ENCODE assay signal across 8 cellular contexts in the genomic region with DNA sequence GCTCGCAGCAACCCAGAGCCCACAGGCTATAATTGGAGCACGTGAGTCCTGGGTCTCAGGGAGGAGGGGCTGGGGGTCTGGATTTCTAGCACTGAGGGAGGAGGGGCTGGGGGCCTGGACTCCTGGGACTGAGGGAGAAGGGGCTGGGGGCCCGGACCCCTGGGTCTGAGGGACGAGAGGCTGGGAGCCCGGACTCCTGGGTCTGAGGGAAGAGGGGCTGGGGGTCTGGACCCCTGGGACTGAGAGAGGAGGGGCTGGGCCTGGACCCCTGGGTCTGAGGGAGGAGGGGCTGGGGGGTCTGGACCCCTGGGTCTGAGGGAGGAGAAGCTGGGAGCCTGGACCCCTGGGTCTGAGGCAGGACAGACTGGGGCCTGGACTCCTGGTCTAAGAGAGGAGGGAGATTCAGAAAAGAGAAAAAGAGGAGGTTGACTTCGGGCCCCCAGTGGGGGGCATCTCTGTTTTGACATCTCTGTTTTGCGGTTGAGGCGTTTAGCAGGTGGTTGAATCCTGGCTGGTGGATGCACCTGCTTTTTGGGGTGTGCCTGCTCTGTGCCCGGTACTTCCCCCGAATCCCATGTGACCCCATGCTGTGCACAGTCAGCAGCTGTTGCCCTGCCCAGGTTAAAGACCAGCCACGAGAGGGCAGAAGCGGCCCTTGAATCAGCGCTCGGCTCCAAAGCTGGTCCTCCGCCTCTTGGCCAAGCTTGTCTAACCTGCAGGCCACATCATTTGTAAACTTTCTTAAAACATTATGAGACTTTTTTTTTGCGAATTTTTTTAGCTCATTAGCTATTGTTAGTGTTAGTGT. TPM values are rescaled to one million over a fixed set of nuclear protein-coding genes. Genes with fewer than 3 reads are reported as not detected.
DNase-seq lines count a peak whose midpoint lies in the region; ATAC-seq and TF ChIP-seq lines count a peak whose summit lies in the region.

No MANE protein-coding gene starts in this region.

- peaks cover 28% of the 10 kb centered on the region for H3K36me3 ChIP-seq in thymus (ENCODE audit: control insufficient read depth, insufficient read depth)

- peaks cover 23% of the 10 kb centered on the region for H3K36me3 Mint-ChIP-seq in neural crest cell (ENCODE audit: low read depth)

- H3K4me3 ChIP-seq in NB4 (ENCODE audit: low read depth, low read length) (no peak overlapping the region), thymus (ENCODE audit: low read length) (no peak overlapping the region)

- peak; percentile 56 for DNase-seq in EH (ENCODE audit: low read depth)
- DNase-seq in NB4 (ENCODE audit: low read depth) = peak; percentile 32
- DNase-seq in activated CD8-positive, alpha-beta memory T cell treated with anti-CD3 and anti-CD28 coated beads for 4 hours (ENCODE audit: low read depth in 2 of 2) = peak; percentile 24 to 35
- DNase-seq in erythroblast (lab: John Stamatoyannopoulos, UW) = peak; percentile 43 to 60
- DNase-seq in neural crest cell (ENCODE audit: low read depth, low spot score) = peak; percentile 19
- DNase-seq in retina = no peak

- no peaks in the 10 kb centered on the region for H3K27me3 Mint-ChIP-seq in neural crest cell (ENCODE audit: low read depth)

- ATAC-seq in GM21786 (IDR thresholded peaks at IDR 0.05; ENCODE audit: unreplicated experiment) = peak; percentile 60

- peak overlapping the region; percentile 21 for H3K27ac ChIP-seq in thymus (ENCODE audit: low read depth)

- peaks cover 15% of the 10 kb centered on the region for H3K4me1 ChIP-seq in thymus (ENCODE audit: control insufficient read depth, insufficient read depth, low read length)

- TF ChIP-seq CTCF in NB4 (IDR thresholded peaks at IDR 0.05; ENCODE audit: low read depth, low read length) = no peak
- peak; percentile 63 for TF ChIP-seq CTCF in neural crest cell (conservative IDR thresholded peaks at IDR 0.05)

- WGBS in thymus = 36% methylated on average over 16 of the region's 16 CpGs

- H3K9me3 ChIP-seq in thymus (ENCODE audit: control insufficient read depth) = no peaks in the 10 kb centered on the region

- H3K4me3 Mint-ChIP-seq in neural crest cell = no peak overlapping the region

- H3K4me1 Mint-ChIP-seq in neural crest cell = peaks cover 4% of the 10 kb centered on the region

- TF ChIP-seq POLR2A in NB4 (IDR thresholded peaks at IDR 0.05; ENCODE audit: extremely low read depth, insufficient read length) = no peak
- no peak for TF ChIP-seq POLR2A in erythroblast (IDR thresholded peaks at IDR 0.05; ENCODE audit: low read length)

- H3K27ac Mint-ChIP-seq in neural crest cell (ENCODE audit: unreplicated experiment) = no peak overlapping the region

- no peaks in the 10 kb centered on the region for H3K27me3 ChIP-seq in thymus (ENCODE audit: control insufficient read depth, insufficient read depth)

- H3K9me3 Mint-ChIP-seq in neural crest cell = no peaks in the 10 kb centered on the region

RNA-seq across cellular contexts. Expression of a gene that starts 10.5 kb away (rescaled TPM):
- total RNA-seq in neural crest cell = 20.4 and 22.5 TPM in 2 replicates
- polyA plus RNA-seq in thymus = 7.8 TPM

RNA-seq across cellular contexts. Expression of a gene that starts 17.1 kb away (rescaled TPM):
- 5.0 and 6.1 TPM in 2 replicates for total RNA-seq in neural crest cell
- 3.5 TPM for polyA plus RNA-seq in thymus

RNA-seq across cellular contexts. Expression of a gene that starts 40.8 kb away (rescaled TPM):
- not detected in 2 replicates for total RNA-seq in neural crest cell
- 0.14 TPM for polyA plus RNA-seq in thymus

RNA-seq across cellular contexts. Expression of a gene that starts 44.8 kb away (rescaled TPM):
- total RNA-seq in neural crest cell = not detected in 2 replicates
- 0.09 TPM for polyA plus RNA-seq in thymus
